In the genomic region with DNA sequence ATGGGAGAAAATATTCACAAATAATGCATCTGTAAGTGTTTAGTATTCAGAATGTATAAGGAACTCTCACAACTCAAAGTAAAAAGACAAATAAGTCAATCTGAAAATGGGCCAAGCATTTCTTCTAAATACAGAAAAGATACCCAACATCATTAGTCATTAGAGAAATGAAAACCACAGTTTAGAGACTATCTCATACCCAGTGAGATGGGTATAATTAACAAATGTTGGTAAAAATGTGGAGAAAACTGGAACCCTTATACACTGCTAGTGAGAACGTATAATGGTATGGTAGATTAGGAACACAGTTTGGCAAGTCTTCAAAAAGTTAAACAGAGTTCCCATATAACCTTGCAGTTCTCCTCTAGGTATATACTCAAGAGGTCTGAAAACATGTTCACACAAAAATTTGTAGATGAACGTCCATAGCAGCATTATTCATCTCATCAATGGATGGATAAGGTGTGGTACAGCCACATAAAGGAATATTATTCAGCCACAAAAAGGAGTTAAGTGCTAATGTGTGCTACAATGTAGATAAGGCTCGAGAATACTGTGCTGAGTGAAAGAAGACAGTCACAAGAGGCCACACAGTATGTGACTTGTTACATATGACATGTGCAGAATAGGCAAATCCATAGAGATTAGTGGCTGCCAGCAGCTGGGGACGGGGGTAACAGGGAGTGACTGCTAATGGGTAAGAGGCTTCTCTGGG, we compare ENCODE assay signal across 1 cellular context.
A peak's percentile ranks its signal among the peaks of the same experiment; 100 is the strongest.
TF ChIP-seq lines count a peak whose summit lies in the region.

No MANE protein-coding gene starts in this region.

TF ChIP-seq in K562, 482 proteins besides CTCF, POLR2A, EP300 and RAD21 (continued from another document):
- TF ChIP-seq ZNF146 (CRISPR knock-in tag; IDR thresholded peaks at IDR 0.05; ENCODE audit: unreplicated experiment) = peak; percentile 57
- TF ChIP-seq SMARCA4 (IDR thresholded peaks at IDR 0.05) = no peak
